ENCODE assay signal across 18 cellular contexts in the genomic region with DNA sequence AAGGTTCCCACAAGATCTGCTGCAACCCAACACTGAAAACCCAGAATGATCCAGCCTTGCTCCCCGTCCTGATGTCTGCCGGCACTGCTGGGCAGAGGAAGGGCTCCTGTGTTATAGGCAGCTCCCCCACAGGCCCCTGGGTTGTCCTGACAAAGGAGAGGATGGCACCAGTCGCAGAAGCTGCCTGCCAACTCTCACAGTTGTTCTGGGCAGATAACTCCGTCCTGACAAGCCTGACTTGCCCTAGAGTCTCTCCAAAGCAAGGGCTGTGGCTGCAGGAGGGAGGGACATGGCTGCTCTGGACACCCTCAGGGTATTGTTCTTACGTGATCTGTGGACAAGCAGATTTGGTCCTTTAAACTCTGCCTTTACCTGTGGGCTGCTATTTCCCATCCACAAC.
DNase-seq lines count a peak whose midpoint lies in the region; ATAC-seq and TF ChIP-seq lines count a peak whose summit lies in the region.
"Had no signal": no experiment of that assay in that cellular context is flagged by ENCODE, and none has a peak within 500 bp of the region (broad histone marks: within the 10 kb centered on the region; RNA-seq: fewer than 3 reads in every experiment).

No MANE protein-coding gene starts in this region.

- 74% methylated on average over 5 of the region's 5 CpGs for WGBS in esophagus muscularis mucosa
- WGBS in suprapubic skin = 75% methylated on average over 2 of the region's 5 CpGs

- H3K79me2 ChIP-seq in DND-41 (ENCODE audit: insufficient read depth, low read length) = peaks cover 27% of the 10 kb centered on the region

- TF ChIP-seq POLR2A in esophagus muscularis mucosa (IDR thresholded peaks at IDR 0.05; ENCODE audit: low read depth) = no peak
- TF ChIP-seq POLR2A in suprapubic skin (IDR thresholded peaks at IDR 0.05) = no peak

- TF ChIP-seq CTCF in DND-41 (IDR thresholded peaks at IDR 0.05; ENCODE audit: borderline replicate concordance, extremely low read depth, low read length, poor library complexity, severe bottlenecking) (no peak), RWPE1 (conservative IDR thresholded peaks at IDR 0.05; ENCODE audit: low read depth) (no peak), esophagus muscularis mucosa (IDR thresholded peaks at IDR 0.05) (no peak), suprapubic skin (IDR thresholded peaks at IDR 0.05) (no peak)

- no peaks in the 10 kb centered on the region for H3K27me3 ChIP-seq in DND-41 (ENCODE audit: insufficient read depth, low read length, poor library complexity)
- H3K27me3 ChIP-seq in esophagus muscularis mucosa = peaks cover 0 to 18% (median 0%) of the 10 kb centered on the region in 4 donors
- peaks cover 4% of the 10 kb centered on the region for H3K27me3 ChIP-seq in suprapubic skin
- H3K27me3 ChIP-seq: BE2C had no signal

- no peak for DNase-seq in DND-41
- DNase-seq in RWPE1 (ENCODE audit: low spot score) = no peak
- DNase-seq in esophagus muscularis mucosa (ENCODE audit: extremely low spot score) = peak; percentile 81
- peak; percentile 69 for DNase-seq in islet precursor cell
- DNase-seq in suprapubic skin (ENCODE audit: low spot score in 2 of 2) = no peak
- DNase-seq in stimulated activated CD4-positive, alpha-beta T cell treated with anti-CD3 and anti-CD28 coated beads, Interleukin-1b, Interleukin-23, amount 100 ng/mL, for 48 hours = no peak
- DNase-seq in GM19240 (ENCODE audit: insufficient read length, low spot score) = no peak
- DNase-seq: BE2C; Caco-2; CD4-positive, CD25-positive, alpha-beta regulatory T cell; DMS153; EL; Karpas-422; NCI-H1417 treated with DMSO at 0.1 percent for 48 hours; NCI-H187 treated with DMSO at 0.1 percent for 48 hours; NCI-H226; NCI-H524 had no signal

- CTCF ChIA-PET in RWPE1 (lab: Yijun Ruan, JAX) = interaction anchor here (0.6 to 1.4 kb wide), 2 partner anchors 9 to 261 kb away, joined by 3 to 5 read pairs; no protein-coding TSS in a partner anchor

- H3K27ac ChIP-seq in DND-41 (ENCODE audit: low read length) (peak overlapping the region; percentile 74), RWPE1 (peak overlapping the region; percentile 12; the same call in 1 of the 2 replicates), esophagus muscularis mucosa (replicated peaks in 1 of 4) (no peak overlapping the region), suprapubic skin (no peak overlapping the region)
- H3K27ac ChIP-seq: SJSA1 had no signal

- H2AFZ ChIP-seq in DND-41 (ENCODE audit: low read depth, low read length) = no peak overlapping the region

- H4K20me1 ChIP-seq in DND-41 (ENCODE audit: insufficient read depth, low read length) = no peaks in the 10 kb centered on the region

- intact Hi-C loops in esophagus muscularis mucosa (cut with DNase I) = no loop called here

- no peak for TF ChIP-seq EP300 in esophagus muscularis mucosa (IDR thresholded peaks at IDR 0.05)
- TF ChIP-seq EP300 in suprapubic skin (IDR thresholded peaks at IDR 0.05) = no peak

- POLR2A ChIA-PET in RWPE1 (lab: Yijun Ruan, JAX; ENCODE audit: low non-redundant PET) = no interaction called here

- H3K4me2 ChIP-seq in DND-41 (ENCODE audit: insufficient read depth, low read length) = no peak overlapping the region

- ATAC-seq in DND-41 (ENCODE audit: insufficient read depth, low read depth) = no peak

- H3K9me3 ChIP-seq in DND-41 (ENCODE audit: insufficient read depth, low read length, severe bottlenecking) = peaks cover 3% of the 10 kb centered on the region
- H3K9me3 ChIP-seq in esophagus muscularis mucosa = peaks cover 0 to 10% (median 6%) of the 10 kb centered on the region in 4 donors
- no peaks in the 10 kb centered on the region for H3K9me3 ChIP-seq in suprapubic skin
- H3K9me3 ChIP-seq: BE2C, Caco-2, SJSA1 had no signal

- H3K4me3 ChIP-seq in DND-41 (ENCODE audit: low read depth in 1 of 2, low read length in 2 of 2) (no peak overlapping the region), esophagus muscularis mucosa (no peak overlapping the region), suprapubic skin (no peak overlapping the region)
- H3K4me3 ChIP-seq: SJSA1 had no signal

- no peak overlapping the region for H3K9ac ChIP-seq in DND-41 (ENCODE audit: low read depth, low read length)

- H3K4me1 ChIP-seq in DND-41 (ENCODE audit: insufficient read depth, low read length) = peaks cover 26% of the 10 kb centered on the region
- no peaks in the 10 kb centered on the region for H3K4me1 ChIP-seq in esophagus muscularis mucosa
- H3K4me1 ChIP-seq in suprapubic skin = no peaks in the 10 kb centered on the region
- H3K4me1 ChIP-seq: BE2C, Caco-2, SJSA1 had no signal

- H3K36me3 ChIP-seq in DND-41 (ENCODE audit: insufficient read depth, low read length) = peaks cover 52% of the 10 kb centered on the region
- no peaks in the 10 kb centered on the region for H3K36me3 ChIP-seq in esophagus muscularis mucosa
- H3K36me3 ChIP-seq in suprapubic skin = no peaks in the 10 kb centered on the region
- H3K36me3 ChIP-seq: BE2C, SJSA1 had no signal

Comparison
In these comparisons a context has a peak if more than half of its experiments do, and no peak if none do; other contexts are left out.
1. DNase-seq: peak in esophagus muscularis mucosa (single experiment) and islet precursor cell (single experiment); none in DND-41 (single experiment), RWPE1 (single experiment), suprapubic skin (0 of 2), stimulated activated CD4-positive, alpha-beta T cell treated with anti-CD3 and anti-CD28 coated beads, Interleukin-1b, Interleukin-23, amount 100 ng/mL, for 48 hours (single experiment) and GM19240 (single experiment).
2. H3K27ac ChIP-seq: peak in DND-41 (single experiment) and RWPE1 (single experiment); none in esophagus muscularis mucosa (0 of 4) and suprapubic skin (single experiment).